ENCODE assay signal across 24 cellular contexts in the genomic region with DNA sequence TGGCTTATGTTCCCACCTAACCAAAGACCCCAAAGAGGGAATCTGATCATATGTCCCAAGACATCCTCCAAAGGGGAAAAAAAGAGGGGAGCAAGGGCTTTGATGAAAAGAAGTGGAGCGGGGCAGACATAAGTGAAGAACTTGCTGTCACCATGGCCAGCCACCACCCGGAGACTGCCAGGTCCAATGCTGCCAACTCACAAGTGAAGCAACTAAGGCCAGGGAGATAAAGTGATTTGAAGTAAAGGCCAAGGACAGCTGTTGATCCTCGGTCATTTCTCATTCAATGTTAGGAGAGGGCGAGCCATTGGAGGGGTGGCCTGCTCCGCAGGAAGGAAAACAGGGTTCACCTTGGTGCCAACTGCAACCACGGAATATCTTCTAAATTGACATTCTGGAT.
"Had no signal": no experiment of that assay in that cellular context is flagged by ENCODE, and none has a peak within 500 bp of the region (broad histone marks: within the 10 kb centered on the region; RNA-seq: fewer than 3 reads in every experiment).

No MANE protein-coding gene starts in this region.

- H3K9me3 ChIP-seq: colonic mucosa, esophagus muscularis mucosa, esophagus squamous epithelium, gastrocnemius medialis, gastroesophageal sphincter, heart left ventricle, heart right ventricle had no signal

- H3K27ac ChIP-seq: colonic mucosa, coronary artery, dorsolateral prefrontal cortex, epithelial cell of prostate, esophagus muscularis mucosa, esophagus squamous epithelium, foreskin keratinocyte, gastrocnemius medialis, gastroesophageal sphincter, heart left ventricle, heart right ventricle had no signal

- H3K4me3 ChIP-seq: colonic mucosa, coronary artery, dorsolateral prefrontal cortex, esophagus muscularis mucosa, esophagus squamous epithelium, gastrocnemius medialis, gastroesophageal sphincter, heart left ventricle, heart right ventricle had no signal

- H3K36me3 ChIP-seq: colonic mucosa, esophagus muscularis mucosa, esophagus squamous epithelium, gastrocnemius medialis, gastroesophageal sphincter, heart left ventricle, heart right ventricle had no signal

- H3K27me3 ChIP-seq: colonic mucosa, dorsolateral prefrontal cortex, esophagus muscularis mucosa, esophagus squamous epithelium, gastrocnemius medialis, gastroesophageal sphincter, heart left ventricle had no signal

- ATAC-seq: effector memory CD8-positive, alpha-beta T cell; esophagus mucosa; foreskin keratinocyte; gastrocnemius medialis; gastroesophageal sphincter had no signal

- DNase-seq: colonic mucosa; cortex of kidney; dermis blood vessel endothelial cell; dorsolateral prefrontal cortex; effector CD4-positive, alpha-beta T cell; effector CD8-positive, alpha-beta T cell; effector memory CD4-positive, alpha-beta T cell; effector memory CD8-positive, alpha-beta T cell; endodermal cell; erythroblast; esophagus squamous epithelium; foreskin fibroblast; foreskin keratinocyte; foreskin melanocyte; gastrocnemius medialis; glutamatergic neuron; head of caudate nucleus; heart left ventricle; heart right ventricle had no signal

- H3K4me1 ChIP-seq: colonic mucosa, esophagus muscularis mucosa, foreskin keratinocyte, gastrocnemius medialis, gastroesophageal sphincter, heart right ventricle had no signal
